ENCODE assay signal across 1 cellular context in genomic region chr4:76246025-76246424, GRCh38.
TF ChIP-seq lines count a peak whose summit lies in the region.

No MANE protein-coding gene starts in this region.

TF ChIP-seq in HEK293, 187 proteins besides CTCF, POLR2A, EP300 and RAD21 (continued from another document):
- TF ChIP-seq PRDM6 (tag by site-specific recombination; IDR thresholded peaks at IDR 0.05) (no peak), ZNF561 (tag by site-specific recombination; IDR thresholded peaks at IDR 0.05; ENCODE audit: borderline replicate concordance) (no peak), ZNF837 (tag by site-specific recombination; IDR thresholded peaks at IDR 0.05) (no peak)
